In genomic region chr3:5733995-5734394, GRCh38 we compare ENCODE assay signal across 7 cellular contexts.
"Had no signal": no experiment of that assay in that cellular context is flagged by ENCODE, and none has a peak within 500 bp of the region (broad histone marks: within the 10 kb centered on the region; RNA-seq: fewer than 3 reads in every experiment).

No MANE protein-coding gene starts in this region.

- FAIRE-seq: GM12878, GM12891, GM12892, GM18507, GM19239 had no signal

- ATAC-seq: GM12878 had no signal

- DNase-seq: GDM1, GF-D8 had no signal

- H3K4me3 ChIP-seq: GM12878 had no signal
